ENCODE assay signal across 1 cellular context in the genomic region with DNA sequence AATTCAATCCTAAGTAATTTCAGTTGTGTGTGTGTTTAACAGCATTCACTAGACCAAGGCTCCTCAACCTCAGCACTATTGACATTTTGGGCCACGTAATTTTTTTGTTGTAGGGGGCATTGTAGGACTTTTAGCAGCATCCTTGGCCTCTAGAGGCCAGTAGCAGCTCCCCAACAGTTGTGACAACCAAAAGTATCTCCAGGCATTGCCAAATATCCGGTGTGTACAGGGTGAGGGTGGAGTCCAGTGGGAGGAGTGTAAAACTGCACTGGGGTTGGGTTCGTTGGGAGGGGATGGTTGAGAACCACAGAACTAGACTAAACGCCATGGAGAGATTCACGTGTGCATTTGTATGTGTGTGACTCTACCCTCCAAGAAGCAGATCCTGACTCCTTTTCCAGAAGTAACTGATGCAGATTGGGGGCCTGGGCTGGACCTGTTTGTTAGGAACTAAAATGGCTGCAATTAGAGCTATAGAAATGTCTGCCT.
TF ChIP-seq lines count a peak whose summit lies in the region.

No MANE protein-coding gene starts in this region.

TF ChIP-seq in GM12878, 131 proteins besides CTCF, POLR2A, EP300 and RAD21:
- no peak for TF ChIP-seq SUZ12 (IDR thresholded peaks at IDR 0.05; ENCODE audit: unreplicated experiment)
- TF ChIP-seq SMC3 (IDR thresholded peaks at IDR 0.05; ENCODE audit: borderline replicate concordance, low read length) = peak; percentile 20; the same call in 1 of the 2 replicates
TF ChIP-seq in GM12878: peak in this region for 1.
